Comparison of ENCODE assay signal across 23 cellular contexts in genomic region chr5:109570362-109570874, GRCh38.
DNase-seq lines count a peak whose midpoint lies in the region; ATAC-seq, FAIRE-seq and TF ChIP-seq lines count a peak whose summit lies in the region.
"Had no signal": no experiment of that assay in that cellular context is flagged by ENCODE, and none has a peak within 500 bp of the region (broad histone marks: within the 10 kb centered on the region; RNA-seq: fewer than 3 reads in every experiment).

No MANE protein-coding gene starts in this region.

- in situ Hi-C loops in K562 (cut with MboI): no loop called here

- 0 out of 2 replicates have a peak, but pooled peaks have one; percentile 42 for TF ChIP-seq EP300 in K562 (IDR thresholded peaks at IDR 0.05; ENCODE audit: low read length)

- no peaks in the 10 kb centered on the region for H3K9me2 ChIP-seq in GM23338 (ENCODE audit: insufficient read depth)

- H2AFZ ChIP-seq in GM23338: 0 out of 2 replicates have a peak overlapping the region, but pooled peaks have one; percentile 23
- peak overlapping the region; percentile 89 for H2AFZ ChIP-seq in K562 (ENCODE audit: low read depth, low read length)
- H2AFZ ChIP-seq: GM23248 had no signal

- H3K36me3 ChIP-seq in CD8-positive, alpha-beta memory T cell (ENCODE audit: insufficient read depth, low read length): no peaks in the 10 kb centered on the region
- H3K36me3 ChIP-seq in GM23338 (ENCODE audit: insufficient read depth) (no peaks in the 10 kb centered on the region), K562 (ENCODE audit: control insufficient read depth, insufficient read depth, low read length) (no peaks in the 10 kb centered on the region)
- H3K36me3 ChIP-seq: BE2C; BLaER1 treated with 17β-estradiol and CSF1 and Interleukin-3, amounts not matched to agents 10 nM and 100 nM had no signal

- CTCF ChIA-PET in CD8-positive, alpha-beta memory T cell (lab: Charles Lee): no interaction called here
- CTCF ChIA-PET in K562 (lab: Yijun Ruan, JAX; ENCODE audit: low intra/inter-chr PET ratio): no interaction called here

- H3K4me3 Mint-ChIP-seq in CD8-positive, alpha-beta memory T cell: no peak overlapping the region
- H3K4me3 Mint-ChIP-seq in GM23338: no peak overlapping the region
- H3K4me3 Mint-ChIP-seq: CD4-positive, alpha-beta memory T cell; H9; HFFc6 had no signal

- TF ChIP-seq RAD21 in K562 (CRISPR knock-in tag; conservative IDR thresholded peaks at IDR 0.05 in 1 of 2, IDR thresholded peaks at IDR 0.05 in 1 of 2): 0 out of 4 replicates have a peak, but pooled peaks of 1 of the 2 experiments have one; percentile 15

- H3K27ac ChIP-seq in CD8-positive, alpha-beta memory T cell (ENCODE audit: low read depth, low read length): peak overlapping the region; percentile 44
- H3K27ac ChIP-seq in GM23338 (ENCODE audit: low read depth) (no peak overlapping the region), K562 (ENCODE audit: extremely low read depth, low read depth, low read length) (peak overlapping the region; percentile 83)
- H3K27ac ChIP-seq: A549; BLaER1 treated with 17β-estradiol and CSF1 and Interleukin-3, amounts not matched to agents 10 nM and 100 nM; GM23248 had no signal

- no peaks in the 10 kb centered on the region for H3F3A ChIP-seq in GM23338 (replicated peaks; ENCODE audit: low read depth)

- H3K27ac Mint-ChIP-seq in CD8-positive, alpha-beta memory T cell: no peak overlapping the region
- no peak overlapping the region for H3K27ac Mint-ChIP-seq in GM23338
- H3K27ac Mint-ChIP-seq: CD4-positive, alpha-beta memory T cell; H9; HFFc6 had no signal

- H3K36me3 Mint-ChIP-seq in CD8-positive, alpha-beta memory T cell: no peaks in the 10 kb centered on the region
- H3K36me3 Mint-ChIP-seq in GM23338 (ENCODE audit: low read depth): no peaks in the 10 kb centered on the region
- H3K36me3 Mint-ChIP-seq: CD4-positive, alpha-beta memory T cell had no signal

- no peaks in the 10 kb centered on the region for H3K27me3 ChIP-seq in CD8-positive, alpha-beta memory T cell (ENCODE audit: insufficient read depth, low read length, poor library complexity, severe bottlenecking)
- H3K27me3 ChIP-seq in GM23338 (ENCODE audit: insufficient read depth) (no peaks in the 10 kb centered on the region), K562 (ENCODE audit: control insufficient read depth in 2 of 2, insufficient read depth in 2 of 2, low read length in 2 of 2) (no peaks in the 10 kb centered on the region)
- H3K27me3 ChIP-seq: BE2C; BLaER1 treated with 17β-estradiol and CSF1 and Interleukin-3, amounts not matched to agents 10 nM and 100 nM had no signal

- 3% methylated on average over 17 of the region's 20 CpGs for WGBS in K562 (ENCODE audit: insufficient coverage, low coverage, missing lambda C conversion rate)

- POLR2A ChIA-PET in CD8-positive, alpha-beta memory T cell (lab: Charles Lee): no interaction called here
- POLR2A ChIA-PET in K562 (lab: Yijun Ruan, JAX): interaction anchor here (0.7 to 1.9 kb wide), 2 partner anchors 9 to 1567 kb away, joined by 3 to 9 read pairs; no protein-coding TSS in a partner anchor

- H3K4me3 ChIP-seq in CD8-positive, alpha-beta memory T cell (ENCODE audit: low read length): no peak overlapping the region
- H3K4me3 ChIP-seq in GM23338 (no peak overlapping the region), K562 (peak overlapping the region; percentile 9; the same call in 1 of the 2 replicates)
- H3K4me3 ChIP-seq: A549; BLaER1 treated with 17β-estradiol and CSF1 and Interleukin-3, amounts not matched to agents 10 nM and 100 nM; GM12878; GM23248 had no signal

- no peaks in the 10 kb centered on the region for H3K4me1 ChIP-seq in CD8-positive, alpha-beta memory T cell (ENCODE audit: insufficient read depth, low read length)
- H3K4me1 ChIP-seq in GM23338 (ENCODE audit: insufficient read depth): no peaks in the 10 kb centered on the region
- peaks cover 6 to 42% of the 10 kb centered on the region in 2 experiments; a peak in 4 of 5 replicates for H3K4me1 ChIP-seq in K562 (replicated peaks in 1 of 2; ENCODE audit: control insufficient read depth in 2 of 2, insufficient read depth in 2 of 2, low read length in 2 of 2)
- H3K4me1 ChIP-seq: A549; BE2C; BLaER1 treated with 17β-estradiol and CSF1 and Interleukin-3, amounts not matched to agents 10 nM and 100 nM; Caco-2 had no signal

- H3K4me2 ChIP-seq in GM23338 (no peak overlapping the region), K562 (ENCODE audit: insufficient read depth, low read length) (peak overlapping the region; percentile 76)
- H3K4me2 ChIP-seq: A549; BLaER1 treated with 17β-estradiol and CSF1 and Interleukin-3, amounts not matched to agents 10 nM and 100 nM had no signal

- TF ChIP-seq POLR2A in K562 (conservative IDR thresholded peaks at IDR 0.05): 0 out of 2 replicates have a peak, but pooled peaks have one; percentile 50

- intact Hi-C loops in K562 (cut with micrococcal nuclease) (loop anchor here (5.0 to 10.0 kb wide), 2 partner anchors 122 to 646 kb away; no protein-coding TSS in a partner anchor), left cardiac atrium (cut with DNase I) (no loop called here)

- peak overlapping the region; percentile 12 to 62; a peak in 3 of 4 replicates for H3K9ac ChIP-seq in K562 (ENCODE audit: insufficient read depth in 1 of 2, low read depth in 2 of 2, low read length in 2 of 2)
- H3K9ac ChIP-seq: BLaER1 treated with 17β-estradiol and CSF1 and Interleukin-3, amounts not matched to agents 10 nM and 100 nM; GM23248 had no signal

- no peak for ATAC-seq in GM23338
- ATAC-seq in K562: peak; percentile 94
- ATAC-seq in left cardiac atrium: no peak
- ATAC-seq: A549, GM12878 had no signal

- no peaks in the 10 kb centered on the region for H4K20me1 ChIP-seq in GM23338 (replicated peaks; ENCODE audit: insufficient read depth)
- H4K20me1 ChIP-seq in K562 (replicated peaks; ENCODE audit: control insufficient read depth, insufficient read depth, low read length): no peaks in the 10 kb centered on the region
- H4K20me1 ChIP-seq: BLaER1 treated with 17β-estradiol and CSF1 and Interleukin-3, amounts not matched to agents 10 nM and 100 nM had no signal

- H3K9me1 ChIP-seq in K562 (ENCODE audit: control insufficient read depth, insufficient read depth, low read length): no peaks in the 10 kb centered on the region

- H3K27me3 Mint-ChIP-seq in CD8-positive, alpha-beta memory T cell: peaks cover 5 to 21% of the 10 kb centered on the region in 2 donors
- H3K27me3 Mint-ChIP-seq in GM23338 (ENCODE audit: insufficient read depth, low read depth, poor library complexity): no peaks in the 10 kb centered on the region

- peak; percentile 83 for FAIRE-seq in K562 (lab: Jason Lieb, UNC)
- FAIRE-seq: A549, GM12878, GM19239 had no signal

- no peaks in the 10 kb centered on the region for H3K79me2 ChIP-seq in GM23338 (replicated peaks; ENCODE audit: insufficient read depth)
- H3K79me2 ChIP-seq in K562 (ENCODE audit: control insufficient read depth, insufficient read depth, low read length): no peaks in the 10 kb centered on the region

- H3K4me1 Mint-ChIP-seq in CD8-positive, alpha-beta memory T cell: no peaks in the 10 kb centered on the region
- H3K4me1 Mint-ChIP-seq in GM23338: peaks cover 3% of the 10 kb centered on the region; the same call in 2 of the 3 replicates
- H3K4me1 Mint-ChIP-seq: CD4-positive, alpha-beta memory T cell; H9 had no signal

- no peak for TF ChIP-seq CTCF in GM23338 (conservative IDR thresholded peaks at IDR 0.05; ENCODE audit: low read depth in 2 of 2)
- TF ChIP-seq CTCF in K562 (IDR thresholded peaks at IDR 0.05 in 2 of 3, conservative IDR thresholded peaks at IDR 0.05 in 1 of 3; ENCODE audit: insufficient read depth in 2 of 3, low read depth in 1 of 3, low read length in 3 of 3): no peak

- H3K9me3 Mint-ChIP-seq in CD8-positive, alpha-beta memory T cell: no peaks in the 10 kb centered on the region
- H3K9me3 Mint-ChIP-seq in GM23338: no peaks in the 10 kb centered on the region
- H3K9me3 Mint-ChIP-seq: CD4-positive, alpha-beta memory T cell; H9; HFFc6 had no signal

- no peaks in the 10 kb centered on the region for H3K9me3 ChIP-seq in CD8-positive, alpha-beta memory T cell (ENCODE audit: low read length)
- no peaks in the 10 kb centered on the region for H3K9me3 ChIP-seq in K562 (replicated peaks; ENCODE audit: control insufficient read depth, insufficient read depth, low read depth, low read length)
- H3K9me3 ChIP-seq: A549, BE2C had no signal

- BruUV-seq in K562 (replicated peaks; lab: Mats Ljungman, UMichigan): no TSS peak

- DNase-seq in CD8-positive, alpha-beta memory T cell: no peak
- DNase-seq in GM23338 (ENCODE audit: low spot score) (no peak), NCI-H2227 treated with DMSO at 0.1 percent for 48 hours (lab: John Stamatoyannopoulos, UW) (peak; percentile 1), K562 (ENCODE audit: extremely low read depth in 1 of 4, low spot score in 3 of 4) (peak in 2 of 4 experiments; percentile 13 to 83), T-helper 9 cell (no peak), left cardiac atrium (no peak), NOMO-1 treated with DMSO at 0.1 percent for 48 hours (lab: John Stamatoyannopoulos, UW; ENCODE audit: unreplicated experiment) (no peak)
- DNase-seq: 8988T; ACHN; AML-193; BE2C; Caco-2; CD4-positive, alpha-beta memory T cell; DMS153; DND-41; GDM1; GM23248; H9; HFFc6 had no signal

TF ChIP-seq in GM23338, 12 proteins besides CTCF, POLR2A, EP300 and RAD21:
- TF ChIP-seq JUNB (IDR thresholded peaks at IDR 0.05; ENCODE audit: unreplicated experiment): no peak
- no peak for TF ChIP-seq CREB1 (CRISPR knock-in tag; IDR thresholded peaks at IDR 0.05; ENCODE audit: low read depth)
- TF ChIP-seq STAT1 (IDR thresholded peaks at IDR 0.05; ENCODE audit: unreplicated experiment): no peak
- TF ChIP-seq EZH2phosphoT487 (IDR thresholded peaks at IDR 0.05; ENCODE audit: unreplicated experiment): no peak

TF ChIP-seq in K562, 482 proteins besides CTCF, POLR2A, EP300 and RAD21 (continues in another document):
- TF ChIP-seq BRD9 (IDR thresholded peaks at IDR 0.05; ENCODE audit: low read depth, partially characterized antibody) (peak; percentile 49), U2AF2 (optimal IDR thresholded peaks at IDR 0.05; ENCODE audit: low read depth, low read length) (no peak), ZBTB49 (CRISPR knock-in tag; IDR thresholded peaks at IDR 0.05; ENCODE audit: borderline replicate concordance) (no peak)
